11 cellular contexts compared by ENCODE assay signal in genomic region chr11:114892381-114893197, GRCh38.
A peak's percentile ranks its signal among the peaks of the same experiment; 100 is the strongest.
DNase-seq lines count a peak whose midpoint lies in the region; ATAC-seq lines count a peak whose summit lies in the region.
"Had no signal": no experiment of that assay in that cellular context is flagged by ENCODE, and none has a peak within 500 bp of the region (broad histone marks: within the 10 kb centered on the region; RNA-seq: fewer than 3 reads in every experiment).

No MANE protein-coding gene starts in this region.

- H3K36me3 Mint-ChIP-seq in naive thymus-derived CD8-positive, alpha-beta T cell: no peaks in the 10 kb centered on the region

- H3K27me3 Mint-ChIP-seq in naive thymus-derived CD8-positive, alpha-beta T cell: peaks cover 0 to 9% (median 3%) of the 10 kb centered on the region in 5 donors

- H3K4me1 Mint-ChIP-seq in naive thymus-derived CD8-positive, alpha-beta T cell: no peaks in the 10 kb centered on the region

- ATAC-seq in naive thymus-derived CD8-positive, alpha-beta T cell: no peak
- ATAC-seq in HG02885 (IDR thresholded peaks at IDR 0.05; ENCODE audit: poor library complexity, unreplicated experiment) (no peak), HG03457 (IDR thresholded peaks at IDR 0.05; ENCODE audit: unreplicated experiment) (no peak), aorta (ENCODE audit: low FRiP score) (no peak)

- H3K4me3 Mint-ChIP-seq in naive thymus-derived CD8-positive, alpha-beta T cell: no peak overlapping the region
- H3K4me3 Mint-ChIP-seq: T-helper 1 cell treated with Interleukin-12 subunit alpha and Interleukin-12 subunit beta and Interleukin-4 antibody, amounts not matched to agents 30 μg/mL and 1 μg/mL, for 36 hours had no signal

- H3K4me1 ChIP-seq in NT2/D1 (ENCODE audit: insufficient read depth, insufficient read length) (peaks cover 4% of the 10 kb centered on the region), aorta (ENCODE audit: control insufficient read depth in 1 of 2, insufficient read depth in 2 of 2, low read length in 2 of 2) (no peaks in the 10 kb centered on the region)
- H3K4me1 ChIP-seq: adrenal gland had no signal

- H3K9ac ChIP-seq in NT2/D1 (ENCODE audit: insufficient read length, low read depth): no peak overlapping the region

- no peak overlapping the region for H3K27ac Mint-ChIP-seq in naive thymus-derived CD8-positive, alpha-beta T cell
- H3K27ac Mint-ChIP-seq: T-helper 1 cell treated with Interleukin-12 subunit alpha and Interleukin-12 subunit beta and Interleukin-4 antibody, amounts not matched to agents 30 μg/mL and 1 μg/mL, for 36 hours had no signal

- peaks cover 0 to 4% (median 0%) of the 10 kb centered on the region in 9 donors for H3K9me3 Mint-ChIP-seq in naive thymus-derived CD8-positive, alpha-beta T cell
- H3K9me3 Mint-ChIP-seq: T-helper 1 cell treated with Interleukin-12 subunit alpha and Interleukin-12 subunit beta and Interleukin-4 antibody, amounts not matched to agents 30 μg/mL and 1 μg/mL, for 36 hours had no signal

- H3K4me3 ChIP-seq in NT2/D1 (ENCODE audit: insufficient read length, low read depth) (no peak overlapping the region), aorta (ENCODE audit: low read length in 2 of 2) (no peak overlapping the region)
- H3K4me3 ChIP-seq: adrenal gland, ovary had no signal

- H3K9me3 ChIP-seq in NT2/D1 (ENCODE audit: insufficient read depth, low read length): no peaks in the 10 kb centered on the region
- H3K9me3 ChIP-seq in aorta (ENCODE audit: control insufficient read depth, low read length): no peaks in the 10 kb centered on the region
- H3K9me3 ChIP-seq: adrenal gland, ovary had no signal

- no peaks in the 10 kb centered on the region for H3K36me3 ChIP-seq in NT2/D1 (ENCODE audit: insufficient read depth, insufficient read length, low read length)
- H3K36me3 ChIP-seq in aorta (ENCODE audit: control insufficient read depth in 1 of 2, insufficient read depth in 2 of 2, low read length in 1 of 2): no peaks in the 10 kb centered on the region
- H3K36me3 ChIP-seq: adrenal gland, ovary had no signal

- in situ Hi-C loops in ACHN (cut with HindIII; ENCODE audit: low pct_ligation_motif_present, low pct_unique_long_range_greater_than_20kb, low sequenced_read_pairs): no loop called here

- H3K27me3 ChIP-seq in NT2/D1 (ENCODE audit: insufficient read depth, insufficient read length) (no peaks in the 10 kb centered on the region), aorta (ENCODE audit: control insufficient read depth in 1 of 2, insufficient read depth in 2 of 2, low read length in 1 of 2) (no peaks in the 10 kb centered on the region)
- H3K27me3 ChIP-seq: adrenal gland, ovary had no signal

- WGBS in aorta, 2 donors: 83 to 86% methylated on average over 3 of the region's 3 CpGs

- H3K27ac ChIP-seq in aorta (ENCODE audit: low read depth in 1 of 2, low read length in 2 of 2): no peak overlapping the region
- H3K27ac ChIP-seq: adrenal gland, ovary had no signal

- POLR2A ChIA-PET in naive thymus-derived CD8-positive, alpha-beta T cell (lab: Charles Lee): no interaction called here

- intact Hi-C loops in aorta (cut with DNase I): no loop called here

- DNase-seq in ACHN (peak; percentile 6), ELF-1 (ENCODE audit: low read depth, low spot score) (peak; percentile 36), NT2/D1 (ENCODE audit: low read depth, low spot score) (peak; percentile 11), germinal center (ENCODE audit: low spot score) (peak; percentile 18), aorta (no peak)
- no peak for DNase-seq in naive thymus-derived CD8-positive, alpha-beta T cell
- DNase-seq: ovary had no signal

Comparison
In these comparisons a context has a peak if more than half of its experiments do, and no peak if none do; other contexts are left out.
1. DNase-seq: peak in ACHN (single experiment), ELF-1 (single experiment), NT2/D1 (single experiment) and germinal center (single experiment); none in naive thymus-derived CD8-positive, alpha-beta T cell (0 of 10) and aorta (0 of 2).